In the genomic region with DNA sequence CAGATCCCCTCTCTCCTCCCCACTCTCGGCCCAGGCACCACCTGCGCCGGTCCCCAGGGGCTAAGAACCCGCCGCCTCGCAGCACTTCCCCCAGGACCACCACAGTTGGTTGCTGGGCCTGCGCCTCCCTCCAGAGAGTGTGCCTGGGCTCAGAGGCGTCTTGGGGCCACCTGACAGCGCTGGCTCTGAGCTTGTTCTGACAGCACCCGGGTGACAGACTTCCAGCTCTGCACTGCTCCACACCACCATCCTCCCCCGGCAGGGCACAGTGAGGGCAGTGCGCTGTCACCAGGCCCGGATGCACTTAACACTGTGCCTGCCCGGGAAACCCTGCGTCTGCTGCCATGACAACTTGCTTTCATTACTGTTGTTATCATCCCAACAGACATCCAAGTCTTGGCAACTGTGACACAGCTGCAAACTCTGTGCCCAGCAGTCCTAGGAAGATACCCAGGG, we compare ENCODE assay signal across 7 cellular contexts. TPM values are rescaled to one million over a fixed set of nuclear protein-coding genes. Genes with fewer than 3 reads are reported as not detected.
DNase-seq lines count a peak whose midpoint lies in the region; ATAC-seq lines count a peak whose summit lies in the region.

No MANE protein-coding gene starts in this region.

- no peaks in the 10 kb centered on the region for H3K27me3 Mint-ChIP-seq in activated T-cell treated with anti-CD3 and anti-CD28 coated beads, Interleukin-2, amount 50 U/mL, for 24 hours

- no peaks in the 10 kb centered on the region for H3K9me3 Mint-ChIP-seq in activated T-cell treated with anti-CD3 and anti-CD28 coated beads, Interleukin-2, amount 50 U/mL, for 24 hours

- H3K4me1 Mint-ChIP-seq in activated T-cell treated with anti-CD3 and anti-CD28 coated beads, Interleukin-2, amount 50 U/mL, for 24 hours (ENCODE audit: low read depth), result peaks cover 51% of the 10 kb centered on the region

- H3K4me3 Mint-ChIP-seq in activated T-cell treated with anti-CD3 and anti-CD28 coated beads, Interleukin-2, amount 50 U/mL, for 24 hours, result peak overlapping the region; percentile 67

- peak; percentile 67 for DNase-seq in NCI-H2107 (lab: John Stamatoyannopoulos, UW)
- DNase-seq in activated T-cell treated with anti-CD3 and anti-CD28 coated beads, Interleukin-2, amount 50 U/mL, for 24 hours, result peak; percentile 67
- peak; percentile 82 for DNase-seq in Right ventricle myocardium inferior (ENCODE audit: missing footprints)
- peak; percentile 27 for DNase-seq in stimulated activated CD4-positive, alpha-beta T cell treated with anti-CD3 and anti-CD28 coated beads, Interleukin-12 subunit alpha, Interleukin-12 subunit beta, amount 100 ng/mL, for 4 hours
- DNase-seq in NCI-H82 (lab: John Stamatoyannopoulos, UW), result no peak
- no peak for DNase-seq in putamen (ENCODE audit: low spot score)

- intact Hi-C loops in Right ventricle myocardium inferior (cut with DNase I), result loop anchor here (5.0 kb wide), 1 partner anchor 58 kb away; no protein-coding TSS in a partner anchor

- ATAC-seq in GM21447 (IDR thresholded peaks at IDR 0.05; ENCODE audit: unreplicated experiment), result peak; percentile 52
- peak; percentile 98 for ATAC-seq in Right ventricle myocardium inferior

- peaks cover 5% of the 10 kb centered on the region for H3K36me3 Mint-ChIP-seq in activated T-cell treated with anti-CD3 and anti-CD28 coated beads, Interleukin-2, amount 50 U/mL, for 24 hours (ENCODE audit: low read depth)

- H3K27ac Mint-ChIP-seq in activated T-cell treated with anti-CD3 and anti-CD28 coated beads, Interleukin-2, amount 50 U/mL, for 24 hours, result peak overlapping the region; percentile 88

RNA-seq across cellular contexts. Expression of a gene that starts 6.6 kb away (rescaled TPM):
- 19.0 TPM for total RNA-seq in Right ventricle myocardium inferior

RNA-seq across cellular contexts. Expression of a gene that starts 20.4 kb away (rescaled TPM):
- 69.1 TPM for total RNA-seq in Right ventricle myocardium inferior

RNA-seq across cellular contexts. Expression of a gene that starts 45.8 kb away (rescaled TPM):
- 48.8 TPM for total RNA-seq in Right ventricle myocardium inferior

Comparison
In these comparisons a context has a peak if more than half of its experiments do, and no peak if none do; other contexts are left out.
1. DNase-seq: peak in NCI-H2107 (single experiment), activated T-cell treated with anti-CD3 and anti-CD28 coated beads, Interleukin-2, amount 50 U/mL, for 24 hours (single experiment), Right ventricle myocardium inferior (single experiment) and stimulated activated CD4-positive, alpha-beta T cell treated with anti-CD3 and anti-CD28 coated beads, Interleukin-12 subunit alpha, Interleukin-12 subunit beta, amount 100 ng/mL, for 4 hours (single experiment); none in NCI-H82 (single experiment) and putamen (single experiment).